11 cellular contexts compared by ENCODE assay signal in genomic region chr7:137816696-137817320, GRCh38. TPM values are rescaled to one million over a fixed set of nuclear protein-coding genes. Genes with fewer than 3 reads are reported as not detected.
DNase-seq lines count a peak whose midpoint lies in the region; ATAC-seq, FAIRE-seq and TF ChIP-seq lines count a peak whose summit lies in the region.
"Had no signal": no experiment of that assay in that cellular context is flagged by ENCODE, and none has a peak within 500 bp of the region (broad histone marks: within the 10 kb centered on the region; RNA-seq: fewer than 3 reads in every experiment).

No MANE protein-coding gene starts in this region.

- H3K36me3 ChIP-seq in heart left ventricle (no peaks in the 10 kb centered on the region), thyroid gland (no peaks in the 10 kb centered on the region)

- H3K4me1 ChIP-seq in heart left ventricle (peaks cover 0 to 13% (median 6%) of the 10 kb centered on the region in 12 donors), thyroid gland (peaks cover 12 to 25% of the 10 kb centered on the region in 2 donors)

- no peak for DNase-seq in heart left ventricle
- DNase-seq in Right ventricle myocardium inferior (ENCODE audit: missing footprints), result no peak
- DNase-seq in RCC 7860 (ENCODE audit: low spot score), result peak; percentile 20
- peak; percentile 23 for DNase-seq in fibroblast of gingiva (ENCODE audit: low read depth)
- no peak for DNase-seq in thyroid gland
- no peak for DNase-seq in frontal cortex (ENCODE audit: low spot score in 2 of 2)
- DNase-seq in GM19239 (ENCODE audit: insufficient read length, low spot score), result no peak
- DNase-seq: CD4-positive, alpha-beta T cell; kidney; NCI-H345 had no signal

- H3K27me3 ChIP-seq in heart left ventricle (no peaks in the 10 kb centered on the region), thyroid gland (no peaks in the 10 kb centered on the region)

- intact Hi-C loops in heart left ventricle (cut with DNase I) (loop anchor here in 4 of 10 donors (2.0 to 10.0 kb wide), 3 partner anchors 78 to 82 kb away; no protein-coding TSS in a partner anchor), Right ventricle myocardium inferior (cut with DNase I) (loop anchor here (2.0 kb wide), 1 partner anchor 82 kb away; no protein-coding TSS in a partner anchor), thyroid gland (cut with DNase I) (no loop called here)

- ATAC-seq in heart left ventricle, result peak in 2 of 4 donors; percentile 37 to 41
- ATAC-seq in Right ventricle myocardium inferior, result no peak
- no peak for ATAC-seq in HG03045 (IDR thresholded peaks at IDR 0.05; ENCODE audit: unreplicated experiment)

- H3K27ac ChIP-seq in heart left ventricle, result no peak overlapping the region
- H3K27ac ChIP-seq in thyroid gland, result no peak overlapping the region

- WGBS in heart left ventricle, 4 donors, result 44 to 51% (median 47%) methylated on average over 5 of the region's 5 CpGs
- WGBS in thyroid gland, 2 donors, result 67 to 78% methylated on average over 5 of the region's 5 CpGs

- FAIRE-seq in RCC 7860 (lab: Jason Lieb, UNC) (no peak), frontal cortex (lab: Jason Lieb, UNC) (no peak), GM19239 (lab: Jason Lieb, UNC) (no peak)
- FAIRE-seq: kidney had no signal

- TF ChIP-seq POLR2A in heart left ventricle (IDR thresholded peaks at IDR 0.05), result no peak
- no peak for TF ChIP-seq POLR2A in thyroid gland (IDR thresholded peaks at IDR 0.05)

- H3K9me3 ChIP-seq in heart left ventricle (no peaks in the 10 kb centered on the region), thyroid gland (no peaks in the 10 kb centered on the region)

- TF ChIP-seq CTCF in heart left ventricle (IDR thresholded peaks at IDR 0.05) (peak in 8 of 12 donors; percentile 16 to 51 (median 35)), thyroid gland (IDR thresholded peaks at IDR 0.05) (peak in 4 of 6 experiments; percentile 14 to 22 (median 20))

- H3K4me3 ChIP-seq in heart left ventricle (no peak overlapping the region), thyroid gland (replicated peaks in 1 of 3) (no peak overlapping the region)

RNA-seq across cellular contexts. Expression of gene DGKI, which starts 30.0 kb away (rescaled TPM):
- total RNA-seq in heart left ventricle, result 1 to 10 TPM in 6 of 9 donors, under 1 TPM in 3; 0.40 to 4.6 (median 1.2) TPM
- polyA plus RNA-seq in heart left ventricle, result under 1 TPM; 0.36 to 0.42 TPM
- total RNA-seq in Right ventricle myocardium inferior, result 1.4 TPM
- total RNA-seq in thyroid gland, result 10 to 100 TPM; 45.1 to 71.0 (median 48.7) TPM
- 98.6 TPM for total RNA-seq in frontal cortex
- total RNA-seq: CD4-positive, alpha-beta T cell had no signal

Comparison
In these comparisons a context has a peak if more than half of its experiments do, and no peak if none do; other contexts are left out.
1. DNase-seq: peak in RCC 7860 (single experiment) and fibroblast of gingiva (single experiment); none in heart left ventricle (0 of 5), Right ventricle myocardium inferior (single experiment), thyroid gland (0 of 2), frontal cortex (0 of 2) and GM19239 (single experiment).
2. RNA of gene DGKI, which starts 30.0 kb away (total RNA-seq): 98.6 TPM in frontal cortex (single experiment) and 45.1 to 71.0 TPM in thyroid gland; 1.4 TPM in Right ventricle myocardium inferior (single experiment) and 0.40 to 4.6 TPM in heart left ventricle; every median in the first group is over 4 times any median in the second.